Comparison of ENCODE assay signal across 9 cellular contexts in the genomic region with DNA sequence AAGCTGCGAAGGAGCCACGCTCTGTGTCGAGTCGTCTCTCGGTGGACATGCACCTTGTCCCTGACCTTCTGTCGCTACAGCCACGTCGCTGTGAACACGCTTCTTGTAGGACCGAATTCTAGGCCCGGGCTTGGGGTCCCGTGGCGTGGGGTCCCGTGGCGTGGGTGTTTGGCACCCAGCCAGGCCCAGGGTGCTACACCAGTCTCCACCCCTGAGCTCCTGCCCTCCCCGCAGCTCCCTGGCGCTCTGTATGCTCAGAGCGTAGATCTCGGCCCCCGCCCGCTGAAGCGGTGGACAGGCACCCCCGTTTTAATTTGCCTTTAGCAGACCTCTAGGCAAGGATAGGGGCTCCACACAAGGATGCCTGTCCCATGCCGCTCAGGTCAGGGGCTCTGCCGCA.
"Had no signal": no experiment of that assay in that cellular context is flagged by ENCODE, and none has a peak within 500 bp of the region (broad histone marks: within the 10 kb centered on the region; RNA-seq: fewer than 3 reads in every experiment).

No MANE protein-coding gene starts in this region.

- H3K4me3 ChIP-seq: GM23248, HAP-1 had no signal

- H3K9me3 Mint-ChIP-seq: HFFc6 had no signal

- H3K4me1 ChIP-seq: HAP-1 had no signal

- H2AFZ ChIP-seq: GM23248 had no signal

- ATAC-seq: HCT116, HepG2 had no signal

- DNase-seq: GM23248, GOT3, H7, HFFc6, KBM-7 had no signal

- H3K9me3 ChIP-seq: HAP-1 had no signal

- H3K9ac ChIP-seq: GM23248 had no signal

- H3K27ac Mint-ChIP-seq: HFFc6 had no signal

- H3K27ac ChIP-seq: GM23248, HL-60 had no signal

- FAIRE-seq: HepG2 had no signal

- H3K4me3 Mint-ChIP-seq: HFFc6 had no signal
